19 cellular contexts compared by ENCODE assay signal in genomic region chr1:201264554-201264953, GRCh38. TPM values are rescaled to one million over a fixed set of nuclear protein-coding genes. Genes with fewer than 3 reads are reported as not detected.
A peak's percentile ranks its signal among the peaks of the same experiment; 100 is the strongest.
DNase-seq lines count a peak whose midpoint lies in the region; ATAC-seq and TF ChIP-seq lines count a peak whose summit lies in the region.
"Had no signal": no experiment of that assay in that cellular context is flagged by ENCODE, and none has a peak within 500 bp of the region (broad histone marks: within the 10 kb centered on the region; RNA-seq: fewer than 3 reads in every experiment).

No MANE protein-coding gene starts in this region.

- no peak overlapping the region for H3K4me2 ChIP-seq in mammary epithelial cell (ENCODE audit: insufficient read depth, low read depth, low read length)
- H3K4me2 ChIP-seq in neural progenitor cell, result no peak overlapping the region

- no TSS peak for BruUV-seq in MCF 10A (replicated peaks; lab: Mats Ljungman, UMichigan)
- no TSS peak for BruUV-seq in mammary epithelial cell (replicated peaks; lab: Mats Ljungman, UMichigan)

- CTCF ChIA-PET in MCF 10A (lab: Yijun Ruan, JAX), result interaction anchor here (1.1 to 22.1 kb wide), 9 partner anchors 9 to 248 kb away, joined by 3 to 474 read pairs (median 79); partner anchors contain the start of gene PKP1
- CTCF ChIA-PET in mammary epithelial cell (lab: Charles Lee; ENCODE audit: low non-redundant PET), result interaction anchor here (0.7 kb wide), 1 partner anchor 35 kb away, joined by 5 read pairs; no protein-coding TSS in a partner anchor

- H3K36me3 Mint-ChIP-seq in MCF 10A (ENCODE audit: insufficient read depth, unreplicated experiment) (no peaks in the 10 kb centered on the region), neural progenitor cell (no peaks in the 10 kb centered on the region), type B pancreatic cell (no peaks in the 10 kb centered on the region)

- H3K9ac ChIP-seq in mammary epithelial cell (ENCODE audit: insufficient read depth, low read length) (no peak overlapping the region), neural progenitor cell (no peak overlapping the region)

- H4K20me1 ChIP-seq in mammary epithelial cell (ENCODE audit: insufficient read depth, low read length) (no peaks in the 10 kb centered on the region), neural progenitor cell (ENCODE audit: low read depth) (no peaks in the 10 kb centered on the region)

- dilution Hi-C loops in mammary epithelial cell (cut with HindIII; ENCODE audit: low sequenced_read_pairs), result no loop called here

- no peaks in the 10 kb centered on the region for H3K79me2 ChIP-seq in mammary epithelial cell (ENCODE audit: insufficient read depth, low read length)
- H3K79me2 ChIP-seq in neural progenitor cell (ENCODE audit: low read depth), result no peaks in the 10 kb centered on the region

- no peaks in the 10 kb centered on the region for H3K9me3 ChIP-seq in mammary epithelial cell (replicated peaks; ENCODE audit: insufficient read depth, low read length)
- H3K9me3 ChIP-seq in neural progenitor cell (ENCODE audit: low read depth), result no peaks in the 10 kb centered on the region

- TF ChIP-seq CTCF in MCF 10A (IDR thresholded peaks at IDR 0.05; ENCODE audit: unreplicated experiment) (no peak), mammary epithelial cell (conservative IDR thresholded peaks at IDR 0.05 in 1 of 2, IDR thresholded peaks at IDR 0.05 in 1 of 2; ENCODE audit: extremely low read depth in 1 of 2, insufficient read depth in 1 of 2, low read depth in 1 of 2, low read length in 2 of 2) (no peak), VCaP (conservative IDR thresholded peaks at IDR 0.05) (no peak), neural progenitor cell (IDR thresholded peaks at IDR 0.05) (no peak), type B pancreatic cell (conservative IDR thresholded peaks at IDR 0.05) (no peak)

- WGBS in mammary epithelial cell (ENCODE audit: low coverage, missing lambda C conversion rate), result 100% methylated on average over 4 of the region's 4 CpGs

- H3K4me3 Mint-ChIP-seq in MCF 10A (ENCODE audit: unreplicated experiment) (no peak overlapping the region), neural progenitor cell (no peak overlapping the region), type B pancreatic cell (no peak overlapping the region)

- H3K4me1 ChIP-seq in mammary epithelial cell (ENCODE audit: insufficient read depth, low read length) (peaks cover 64% of the 10 kb centered on the region), neural progenitor cell (peaks cover 3% of the 10 kb centered on the region)

- H3K27me3 ChIP-seq in mammary epithelial cell (ENCODE audit: insufficient read depth, low read length), result no peaks in the 10 kb centered on the region
- peaks cover 20% of the 10 kb centered on the region for H3K27me3 ChIP-seq in neural progenitor cell

- intact Hi-C loops in MCF 10A (cut with micrococcal nuclease), result no loop called here
- intact Hi-C loops in mammary epithelial cell (cut with micrococcal nuclease), result no loop called here

- no peak for ATAC-seq in activated CD4-positive, CD25-positive, alpha-beta regulatory T cell treated with anti-CD3 and anti-CD28 coated beads, Interleukin-2, amount 50 U/mL, for 24 hours
- ATAC-seq: HCT116, K562 had no signal

- H3K27me3 Mint-ChIP-seq in MCF 10A (ENCODE audit: insufficient read depth, unreplicated experiment) (no peaks in the 10 kb centered on the region), neural progenitor cell (ENCODE audit: insufficient read depth, low read depth) (peaks cover 6% of the 10 kb centered on the region), type B pancreatic cell (peaks cover 49% of the 10 kb centered on the region)

- H3K4me3 ChIP-seq in mammary epithelial cell (replicated peaks in 1 of 3; ENCODE audit: insufficient read depth in 1 of 3, low read depth in 2 of 3, low read length in 3 of 3) (no peak overlapping the region), neural progenitor cell (no peak overlapping the region)
- H3K4me3 ChIP-seq: K562 had no signal

- peak overlapping the region; percentile 89 for H3K27ac Mint-ChIP-seq in MCF 10A (ENCODE audit: low read depth, unreplicated experiment)
- peak overlapping the region; percentile 24 for H3K27ac Mint-ChIP-seq in neural progenitor cell
- no peak overlapping the region for H3K27ac Mint-ChIP-seq in type B pancreatic cell

- H3K36me3 ChIP-seq in mammary epithelial cell (ENCODE audit: insufficient read depth, low read length) (no peaks in the 10 kb centered on the region), neural progenitor cell (no peaks in the 10 kb centered on the region)

- H3F3A ChIP-seq in neural progenitor cell (ENCODE audit: low read depth), result no peaks in the 10 kb centered on the region

- H3K4me1 Mint-ChIP-seq in MCF 10A (ENCODE audit: insufficient read depth, unreplicated experiment) (peaks cover 57% of the 10 kb centered on the region), neural progenitor cell (peaks cover 8% of the 10 kb centered on the region), type B pancreatic cell (ENCODE audit: unreplicated experiment) (no peaks in the 10 kb centered on the region)

- POLR2A ChIA-PET in MCF 10A (lab: Yijun Ruan, JAX), result interaction anchor here (0.6 to 46.7 kb wide), 5 partner anchors 11 to 1801 kb away, joined by 3 to 3819 read pairs (median 3); partner anchors contain the start of gene PKP1

- in situ Hi-C loops in mammary epithelial cell (cut with MboI; ENCODE audit: low sequenced_read_pairs in 2 of 2), result loop anchor here in 1 of 2 donors (10.0 kb wide), 1 partner anchor 100 kb away; no protein-coding TSS in a partner anchor

- H2AFZ ChIP-seq in mammary epithelial cell (ENCODE audit: low read depth, low read length), result no peak overlapping the region
- H2AFZ ChIP-seq in neural progenitor cell (replicated peaks), result no peak overlapping the region

- H3K27ac ChIP-seq in mammary epithelial cell (ENCODE audit: insufficient read depth, low read depth, low read length) (no peak overlapping the region), VCaP (peak overlapping the region; percentile 97), neural progenitor cell (no peak overlapping the region)
- H3K27ac ChIP-seq: C4-2B had no signal

- H3K9me3 Mint-ChIP-seq in MCF 10A (ENCODE audit: unreplicated experiment) (no peaks in the 10 kb centered on the region), neural progenitor cell (no peaks in the 10 kb centered on the region), type B pancreatic cell (no peaks in the 10 kb centered on the region)

- DNase-seq in MCF 10A (ENCODE audit: unreplicated experiment) (no peak), mammary epithelial cell (no peak), neural progenitor cell (ENCODE audit: low spot score) (no peak), type B pancreatic cell (ENCODE audit: extremely low spot score, unreplicated experiment) (peak; percentile 29), NCI-H748 treated with DMSO at 0.1 percent for 48 hours (lab: John Stamatoyannopoulos, UW) (no peak)
- DNase-seq: ACHN, GOT3, NCI-H1105 treated with DMSO at 0.1 percent for 48 hours, NCI-H1694, NCI-H2107, NCI-H510A treated with DMSO at 0.1 percent for 48 hours, NCI-H82, OCI-M1, SHP77 treated with DMSO at 0.1 percent for 48 hours had no signal

RNA-seq across cellular contexts. Expression of gene PKP1, which starts 18.8 kb away (rescaled TPM):
- 0.30 and 0.32 TPM in 2 replicates for total RNA-seq in MCF 10A (2022)
- total RNA-seq in mammary epithelial cell, result 100 to 1,000 TPM; 102 to 201 TPM
- 155 TPM for polyA plus RNA-seq in mammary epithelial cell
- 253 TPM for polyA minus RNA-seq in mammary epithelial cell
- total RNA-seq in neural progenitor cell (ENCODE audit: low replicate concordance), result 0.02 TPM in 1 of 2 replicates, not detected in the other
- 7.6 and 30.7 TPM in 2 replicates for total RNA-seq in type B pancreatic cell (ENCODE audit: low replicate concordance)
- total RNA-seq: K562 had no signal
- polyA plus RNA-seq: K562 had no signal
